ENCODE assay signal across 5 cellular contexts in the genomic region with DNA sequence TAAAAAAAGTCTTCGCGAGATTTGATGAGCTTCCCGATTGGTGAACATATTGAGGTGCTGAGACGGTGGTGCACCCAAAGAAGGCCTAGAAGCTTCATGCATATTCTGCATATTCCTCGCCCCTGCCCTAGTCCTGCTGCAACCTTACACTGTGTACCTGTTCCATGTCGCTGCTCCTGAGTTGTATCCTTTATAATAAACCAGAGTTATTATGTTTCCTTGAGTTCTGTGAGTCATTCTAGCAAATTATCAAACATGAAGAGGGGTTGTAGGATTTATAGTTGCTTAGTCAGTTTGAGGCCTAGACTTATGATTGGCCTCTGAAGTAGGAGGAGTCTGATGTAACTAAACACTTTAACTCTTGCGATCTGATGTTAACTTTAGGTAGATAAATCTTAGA.
"Had no signal": no experiment of that assay in that cellular context is flagged by ENCODE, and none has a peak within 500 bp of the region (broad histone marks: within the 10 kb centered on the region; RNA-seq: fewer than 3 reads in every experiment).

No MANE protein-coding gene starts in this region.

- DNase-seq: H9, HCEC 1CT, KBM-7 had no signal

- ATAC-seq: GM23338, HepG2 had no signal
